ENCODE assay signal across 1 cellular context in genomic region chr7:107208563-107208962, GRCh38.
TF ChIP-seq lines count a peak whose summit lies in the region.

No MANE protein-coding gene starts in this region.

TF ChIP-seq in IMR-90, 13 proteins besides CTCF, POLR2A, EP300 and RAD21:
- TF ChIP-seq RCOR1 (IDR thresholded peaks at IDR 0.05; ENCODE audit: insufficient replicate concordance, low read length) (no peak), NFE2L2 (IDR thresholded peaks at IDR 0.05; ENCODE audit: low read depth, low read length) (no peak), CHD1 (IDR thresholded peaks at IDR 0.05; ENCODE audit: low read depth, low read length) (no peak), MAZ (IDR thresholded peaks at IDR 0.05; ENCODE audit: borderline replicate concordance, low read depth, low read length) (no peak), MAFK (IDR thresholded peaks at IDR 0.05; ENCODE audit: low read depth, low read length) (no peak)
